In genomic region chr10:133464582-133465031, GRCh38 we compare ENCODE assay signal across 16 cellular contexts. TPM values are rescaled to one million over a fixed set of nuclear protein-coding genes. Genes with fewer than 3 reads are reported as not detected.
"Had no signal": no experiment of that assay in that cellular context is flagged by ENCODE, and none has a peak within 500 bp of the region (broad histone marks: within the 10 kb centered on the region; RNA-seq: fewer than 3 reads in every experiment).

No MANE protein-coding gene starts in this region.

- H3K4me3 Mint-ChIP-seq: stimulated activated naive B cell treated with anti-CD40 and anti-IgM and Interleukin-4, amounts not matched to agents 10 μg/mL and 1 μg/mL and 100 μg/mL, for 72 hours; WTC11 had no signal

- H3K27ac Mint-ChIP-seq: activated naive CD4-positive, alpha-beta T cell treated with anti-CD3 and anti-CD28 coated beads, Interleukin-2, amount 50 U/mL, for 72 hours; stimulated activated naive B cell treated with anti-CD40 and anti-IgM and Interleukin-4, amounts not matched to agents 10 μg/mL and 1 μg/mL and 100 μg/mL, for 72 hours; WTC11 had no signal

- H3K4me1 ChIP-seq: esophagus squamous epithelium, pancreas, SJCRH30, tibial artery had no signal

- H3K27me3 ChIP-seq: cardiac muscle cell, pancreas, SJCRH30, tibial artery had no signal

- H3K27ac ChIP-seq: cardiac muscle cell, esophagus squamous epithelium, pancreas, SJCRH30, tibial artery had no signal

- H3K4me3 ChIP-seq: cardiac muscle cell, esophagus squamous epithelium, pancreas, SJCRH30, tibial artery had no signal

- H3K36me3 ChIP-seq: cardiac muscle cell, pancreas, SJCRH30 had no signal

- H3K4me1 Mint-ChIP-seq: stimulated activated naive B cell treated with anti-CD40 and anti-IgM and Interleukin-4, amounts not matched to agents 10 μg/mL and 1 μg/mL and 100 μg/mL, for 72 hours; WTC11 had no signal

- ATAC-seq: activated naive CD4-positive, alpha-beta T cell treated with anti-CD3 and anti-CD28 coated beads, Interleukin-2, amount 50 U/mL, for 72 hours; left ventricle myocardium superior; pancreas; stimulated activated naive B cell treated with anti-CD40 and anti-IgM and Interleukin-4, amounts not matched to agents 10 μg/mL and 1 μg/mL and 100 μg/mL, for 72 hours; WTC11 had no signal

- H3K9me3 ChIP-seq: esophagus squamous epithelium, pancreas, SJCRH30, tibial artery had no signal

- DNase-seq: activated CD4-positive, alpha-beta T cell treated with anti-CD3 and anti-CD28 coated beads, Interleukin-2, amount 50 U/mL, for 1 hour; activated gamma-delta T cell; cortex of kidney; effector CD4-positive, alpha-beta T cell; esophagus squamous epithelium; hippocampal formation; left ventricle myocardium superior; SJCRH30; stimulated activated CD4-positive, alpha-beta T cell treated with anti-CD3 and anti-CD28 coated beads, Interleukin-2, amount 100 ng/mL, for 48 hours; stimulated activated naive B cell treated with anti-CD40 and anti-IgM and Interleukin-4, amounts not matched to agents 10 μg/mL and 1 μg/mL and 100 μg/mL, for 72 hours had no signal

- H3K9me3 Mint-ChIP-seq: activated naive CD4-positive, alpha-beta T cell treated with anti-CD3 and anti-CD28 coated beads, Interleukin-2, amount 50 U/mL, for 72 hours had no signal

RNA-seq across cellular contexts. Expression of gene SPRN, which starts 40.2 kb away (rescaled TPM):
- total RNA-seq: activated naive CD4-positive, alpha-beta T cell treated with anti-CD3 and anti-CD28 coated beads, Interleukin-2, amount 50 U/mL, for 72 hours; esophagus squamous epithelium; left ventricle myocardium superior; SJCRH30; T-helper 2 cell treated with Interferon-gamma antibody and Interleukin-4, amounts not matched to agents 100 ng/mL and 5 ng/mL, for 36 hours had no signal
